ENCODE assay signal across 9 cellular contexts in the genomic region with DNA sequence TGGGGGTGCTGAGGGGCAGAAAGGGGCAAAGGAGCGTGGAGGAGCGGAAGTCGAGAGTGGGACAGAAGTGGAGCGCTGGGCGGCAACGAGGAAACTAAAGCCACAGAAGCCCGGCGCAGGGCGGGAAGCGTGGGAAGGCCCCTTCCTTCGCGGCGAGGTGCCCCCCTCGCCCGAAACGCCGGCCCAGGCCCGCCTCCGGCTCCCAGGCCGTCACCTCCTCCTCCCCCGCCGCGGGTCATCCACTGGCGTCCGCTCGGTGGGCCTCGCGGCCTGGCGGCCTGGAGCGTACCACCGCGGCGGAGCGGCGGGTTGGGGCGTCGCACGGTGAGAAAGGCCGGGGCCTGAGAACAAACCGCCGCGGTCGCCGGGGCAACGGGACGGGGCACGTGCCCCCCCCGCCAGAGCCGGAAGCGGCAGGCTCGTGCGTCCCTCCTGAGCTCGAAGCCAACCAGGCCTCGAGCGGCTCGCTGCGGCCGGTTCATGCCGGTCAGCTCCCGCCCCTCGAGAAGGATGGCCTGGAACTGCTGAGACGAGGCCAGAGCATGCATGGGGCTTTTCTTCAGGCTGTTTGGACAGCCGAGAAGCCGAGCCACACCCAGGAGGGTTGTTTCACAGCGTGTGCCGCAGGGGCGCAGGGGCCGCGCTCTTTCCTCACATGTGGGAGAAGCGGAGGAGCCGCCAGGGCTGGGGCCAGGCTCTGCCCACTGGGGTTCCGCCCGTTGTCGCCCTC. TPM values are rescaled to one million over a fixed set of nuclear protein-coding genes. Genes with fewer than 3 reads are reported as not detected.
DNase-seq lines count a peak whose midpoint lies in the region; ATAC-seq and TF ChIP-seq lines count a peak whose summit lies in the region.
"Had no signal": no experiment of that assay in that cellular context is flagged by ENCODE, and none has a peak within 500 bp of the region (broad histone marks: within the 10 kb centered on the region; RNA-seq: fewer than 3 reads in every experiment).

Gene TCP11 (minus strand): TSS at position 349 of the 730 bp plus-strand sequence. CDS start 469 bp downstream, outside the sequence.

- peak within 1 kb of the TSS; percentile 60 for H3K4me2 ChIP-seq in DOHH2 (ENCODE audit: low read length)

- H3K4me1 Mint-ChIP-seq in activated CD8-positive, alpha-beta memory T cell treated with anti-CD3 and anti-CD28 coated beads, Interleukin-2, amount 10 ng/mL, durations not matched to agents 7 days and 5 days, result peaks cover 20% of the 10 kb centered on the region
- H3K4me1 Mint-ChIP-seq in MCF 10A (ENCODE audit: insufficient read depth, unreplicated experiment), result peaks cover 4% of the 10 kb centered on the region

- CTCF ChIA-PET in activated CD8-positive, alpha-beta memory T cell treated with anti-CD3 and anti-CD28 coated beads, Interleukin-2, amount 10 ng/mL, durations not matched to agents 7 days and 5 days (lab: Charles Lee), result interaction anchor here (1.6 to 5.2 kb wide), 6 partner anchors 19 to 150 kb away, joined by 3 to 46 read pairs (median 10); no protein-coding TSS in a partner anchor
- CTCF ChIA-PET in MCF 10A (lab: Yijun Ruan, JAX), result interaction anchor here (0.6 to 2.5 kb wide), 6 partner anchors 9 to 972 kb away, joined by 3 to 38 read pairs (median 12); no protein-coding TSS in a partner anchor

- no TSS peak for BruUV-seq in MCF 10A (replicated peaks; lab: Mats Ljungman, UMichigan)

- H3K4me3 ChIP-seq in DOHH2 (ENCODE audit: low read length) (peak within 1 kb of the TSS; percentile 30), gastroesophageal sphincter (peak within 1 kb of the TSS in 1 of 2 donors; percentile 36), sigmoid colon (peak within 1 kb of the TSS in 3 of 4 donors; percentile 21 to 32 (median 27))

- TF ChIP-seq EP300 in gastroesophageal sphincter (IDR thresholded peaks at IDR 0.05) (no peak), sigmoid colon (IDR thresholded peaks at IDR 0.05) (no peak)

- peak within 1 kb of the TSS; percentile 14 for H3K4me3 Mint-ChIP-seq in activated CD8-positive, alpha-beta memory T cell treated with anti-CD3 and anti-CD28 coated beads, Interleukin-2, amount 10 ng/mL, durations not matched to agents 7 days and 5 days
- H3K4me3 Mint-ChIP-seq in MCF 10A (ENCODE audit: unreplicated experiment), result no peak within 1 kb of the TSS

- TF ChIP-seq POLR2A in gastroesophageal sphincter (IDR thresholded peaks at IDR 0.05), result no peak
- TF ChIP-seq POLR2A in sigmoid colon (IDR thresholded peaks at IDR 0.05), result no peak

- WGBS in gastroesophageal sphincter (ENCODE audit: low coverage in 1 of 2), 2 donors, result 76% methylated on average over 12 of the region's 74 CpGs; no CpG with 5 or more reads in 1 of the 2 donors
- WGBS in sigmoid colon, 2 donors, result 28% methylated on average over 74 of the region's 74 CpGs

- H3K27ac Mint-ChIP-seq in activated CD8-positive, alpha-beta memory T cell treated with anti-CD3 and anti-CD28 coated beads, Interleukin-2, amount 10 ng/mL, durations not matched to agents 7 days and 5 days, result no peak within 1 kb of the TSS
- H3K27ac Mint-ChIP-seq in MCF 10A (ENCODE audit: low read depth, unreplicated experiment), result no peak within 1 kb of the TSS

- peaks cover 39% of the 10 kb centered on the region for H3K27me3 Mint-ChIP-seq in activated CD8-positive, alpha-beta memory T cell treated with anti-CD3 and anti-CD28 coated beads, Interleukin-2, amount 10 ng/mL, durations not matched to agents 7 days and 5 days
- no peaks in the 10 kb centered on the region for H3K27me3 Mint-ChIP-seq in MCF 10A (ENCODE audit: insufficient read depth, unreplicated experiment)

- intact Hi-C loops in sigmoid colon (cut with DNase I), result loop anchor here (1.0 to 10.0 kb wide), 4 partner anchors 98 to 346 kb away; partner anchors contain the start of genes ANKS1A, BLTP3A and TAF11
- intact Hi-C loops in MCF 10A (cut with micrococcal nuclease), result loop anchor here (1.0 to 5.0 kb wide), 4 partner anchors 155 to 979 kb away; partner anchors contain the start of gene ANKS1A

- H3K27me3 ChIP-seq in DOHH2 (ENCODE audit: control insufficient read depth, low read length) (peaks cover 17% of the 10 kb centered on the region), gastroesophageal sphincter (peaks cover 11% of the 10 kb centered on the region), sigmoid colon (peaks cover 0 to 10% (median 0%) of the 10 kb centered on the region in 3 donors)

- H3K9me3 ChIP-seq in DOHH2 (ENCODE audit: control insufficient read depth, insufficient read depth, low read length) (no peaks in the 10 kb centered on the region), gastroesophageal sphincter (no peaks in the 10 kb centered on the region), sigmoid colon (no peaks in the 10 kb centered on the region)

- H3K79me2 ChIP-seq in DOHH2 (ENCODE audit: control insufficient read depth, low read length), result no peaks in the 10 kb centered on the region

- POLR2A ChIA-PET in MCF 10A (lab: Yijun Ruan, JAX), result no interaction called here

- no peaks in the 10 kb centered on the region for H3K9me2 ChIP-seq in DOHH2 (replicated peaks; ENCODE audit: control insufficient read depth, low read length)

- H3K36me3 Mint-ChIP-seq in activated CD8-positive, alpha-beta memory T cell treated with anti-CD3 and anti-CD28 coated beads, Interleukin-2, amount 10 ng/mL, durations not matched to agents 7 days and 5 days, result no peaks in the 10 kb centered on the region
- H3K36me3 Mint-ChIP-seq in MCF 10A (ENCODE audit: insufficient read depth, unreplicated experiment), result no peaks in the 10 kb centered on the region

- H3F3A ChIP-seq in DOHH2 (ENCODE audit: control insufficient read depth, insufficient read depth), result peaks cover 3% of the 10 kb centered on the region; the same call in 1 of the 2 replicates

- H3K36me3 ChIP-seq in DOHH2 (ENCODE audit: control insufficient read depth, low read length), result no peaks in the 10 kb centered on the region
- no peaks in the 10 kb centered on the region for H3K36me3 ChIP-seq in gastroesophageal sphincter
- no peaks in the 10 kb centered on the region for H3K36me3 ChIP-seq in sigmoid colon

- 0 out of 2 replicates have a peak, but pooled peaks cover 3% of the 10 kb centered on the region for H4K20me1 ChIP-seq in DOHH2 (ENCODE audit: control insufficient read depth, insufficient read depth, low read depth, low read length)

- peak; percentile 57 for ATAC-seq in activated CD8-positive, alpha-beta memory T cell treated with anti-CD3 and anti-CD28 coated beads, Interleukin-2, amount 10 ng/mL, durations not matched to agents 7 days and 5 days
- ATAC-seq in gastroesophageal sphincter (peak; percentile 58), GM21528 (IDR thresholded peaks at IDR 0.05; ENCODE audit: low FRiP score, unreplicated experiment) (no peak)

- peak; percentile 64 for DNase-seq in activated CD8-positive, alpha-beta memory T cell treated with anti-CD3 and anti-CD28 coated beads, Interleukin-2, amount 10 ng/mL, durations not matched to agents 7 days and 5 days
- DNase-seq in sigmoid colon, result no peak
- DNase-seq in NOMO-1 (lab: John Stamatoyannopoulos, UW; ENCODE audit: unreplicated experiment in 2 of 2), result no peak
- DNase-seq in MCF 10A (ENCODE audit: unreplicated experiment), result no peak
- no peak for DNase-seq in occipital lobe (lab: John Stamatoyannopoulos, UW)

- no peak within 1 kb of the TSS for H3K27ac ChIP-seq in DOHH2 (ENCODE audit: low read depth, low read length)
- H3K27ac ChIP-seq in gastroesophageal sphincter, result no peak within 1 kb of the TSS
- H3K27ac ChIP-seq in sigmoid colon, result no peak within 1 kb of the TSS

- H3K4me1 ChIP-seq in DOHH2 (ENCODE audit: control insufficient read depth, low read length) (peaks cover 18% of the 10 kb centered on the region), gastroesophageal sphincter (peaks cover 0 to 16% (median 9%) of the 10 kb centered on the region in 3 donors), sigmoid colon (peaks cover 0 to 11% (median 9%) of the 10 kb centered on the region in 4 donors)

- no peaks in the 10 kb centered on the region for H3K9me3 Mint-ChIP-seq in activated CD8-positive, alpha-beta memory T cell treated with anti-CD3 and anti-CD28 coated beads, Interleukin-2, amount 10 ng/mL, durations not matched to agents 7 days and 5 days (ENCODE audit: low read depth)
- H3K9me3 Mint-ChIP-seq in MCF 10A (ENCODE audit: unreplicated experiment), result no peaks in the 10 kb centered on the region

- TF ChIP-seq CTCF in DOHH2 (IDR thresholded peaks at IDR 0.05; ENCODE audit: low read depth, low read length, poor library complexity, severe bottlenecking) (no peak), gastroesophageal sphincter (IDR thresholded peaks at IDR 0.05) (no peak), sigmoid colon (IDR thresholded peaks at IDR 0.05) (no peak), MCF 10A (IDR thresholded peaks at IDR 0.05; ENCODE audit: unreplicated experiment) (no peak)

RNA-seq across cellular contexts. Expression of gene TCP11, which starts in this region (rescaled TPM):
- not detected for total RNA-seq in activated CD8-positive, alpha-beta memory T cell treated with anti-CD3 and anti-CD28 coated beads, Interleukin-2, amount 10 ng/mL, durations not matched to agents 7 days and 5 days
- total RNA-seq in gastroesophageal sphincter, result under 1 TPM in 1 of 4 donors, not detected in 3; 0.77 TPM
- total RNA-seq in sigmoid colon, result under 1 TPM in 1 of 4 donors, not detected in 3; 0.66 TPM
- not detected for polyA plus RNA-seq in sigmoid colon
- not detected in 2 replicates for total RNA-seq in MCF 10A (2022)
- total RNA-seq in occipital lobe, result 0.31 TPM
- total RNA-seq: T-helper 1 cell treated with Interleukin-12 subunit alpha and Interleukin-12 subunit beta and Interleukin-4 antibody, amounts not matched to agents 30 ng/mL and 1 ng/mL, for 36 hours had no signal

Comparison
In these comparisons a context has a peak if more than half of its experiments do, and no peak if none do; other contexts are left out.
1. Peak in DNase-seq and ATAC-seq in activated CD8-positive, alpha-beta memory T cell treated with anti-CD3 and anti-CD28 coated beads, Interleukin-2, amount 10 ng/mL, durations not matched to agents 7 days and 5 days; RNA of the gene not detected or under 1 TPM.
2. Peak in ATAC-seq in gastroesophageal sphincter; RNA of the gene not detected or under 1 TPM.